In genomic region chr9:27851858-27852257, GRCh38 we compare ENCODE assay signal across 26 cellular contexts.
"Had no signal": no experiment of that assay in that cellular context is flagged by ENCODE, and none has a peak within 500 bp of the region (broad histone marks: within the 10 kb centered on the region; RNA-seq: fewer than 3 reads in every experiment).

No MANE protein-coding gene starts in this region.

- H3K27me3 ChIP-seq: Peyer's patch, SJSA1 had no signal

- H3K4me1 ChIP-seq: adrenal gland, Peyer's patch, SJSA1 had no signal

- H3K9me3 ChIP-seq: adrenal gland, Peyer's patch, SJSA1 had no signal

- H3K27ac Mint-ChIP-seq: activated CD4-positive, alpha-beta T cell treated with anti-CD3 and anti-CD28 coated beads for 36 hours; activated CD8-positive, alpha-beta T cell treated with anti-CD3 and anti-CD28 coated beads for 36 hours; activated naive CD8-positive, alpha-beta T cell treated with anti-CD3 and anti-CD28 coated beads, Interleukin-2, amount 10 ng/mL, durations not matched to agents 7 days and 5 days; activated T-cell treated with anti-CD3 and anti-CD28 coated beads, Interleukin-2, amount 50 U/mL, for 72 hours; activated T-helper 2 cell treated with anti-CD3 and anti-CD28 coated beads, Interferon-gamma antibody, Interleukin-2, Interleukin-4, amounts not matched to agents 10 μg/mL and 5 μg/mL and 100 μg/mL, durations not matched to agents 14 hours and 24 hours and 36 hours had no signal

- H3K27ac ChIP-seq: adrenal gland, Peyer's patch, RWPE1, SJSA1, WERI-Rb-1 had no signal

- H3K4me3 ChIP-seq: adrenal gland, Peyer's patch, SJSA1 had no signal

- H3K4me1 Mint-ChIP-seq: activated CD4-positive, alpha-beta T cell treated with anti-CD3 and anti-CD28 coated beads for 36 hours; activated naive CD8-positive, alpha-beta T cell treated with anti-CD3 and anti-CD28 coated beads, Interleukin-2, amount 10 ng/mL, durations not matched to agents 7 days and 5 days had no signal

- H3K36me3 ChIP-seq: adrenal gland, Peyer's patch, SJSA1, WERI-Rb-1 had no signal

- H3K4me3 Mint-ChIP-seq: activated CD4-positive, alpha-beta T cell treated with anti-CD3 and anti-CD28 coated beads for 36 hours; activated CD8-positive, alpha-beta T cell treated with anti-CD3 and anti-CD28 coated beads for 36 hours; activated naive CD8-positive, alpha-beta T cell treated with anti-CD3 and anti-CD28 coated beads, Interleukin-2, amount 10 ng/mL, durations not matched to agents 7 days and 5 days; activated T-cell treated with anti-CD3 and anti-CD28 coated beads, Interleukin-2, amount 50 U/mL, for 72 hours had no signal

- H3K36me3 Mint-ChIP-seq: activated naive CD8-positive, alpha-beta T cell treated with anti-CD3 and anti-CD28 coated beads, Interleukin-2, amount 10 ng/mL, durations not matched to agents 7 days and 5 days had no signal

- ATAC-seq: activated CD4-positive, alpha-beta T cell treated with anti-CD3 and anti-CD28 coated beads for 36 hours; activated CD8-positive, alpha-beta T cell treated with anti-CD3 and anti-CD28 coated beads for 36 hours; activated T-cell treated with anti-CD3 and anti-CD28 coated beads, Interleukin-2, amount 50 U/mL, for 72 hours had no signal

- H3K9me3 Mint-ChIP-seq: activated CD8-positive, alpha-beta T cell treated with anti-CD3 and anti-CD28 coated beads for 36 hours; activated naive CD8-positive, alpha-beta T cell treated with anti-CD3 and anti-CD28 coated beads, Interleukin-2, amount 10 ng/mL, durations not matched to agents 7 days and 5 days; activated T-cell treated with anti-CD3 and anti-CD28 coated beads, Interleukin-2, amount 50 U/mL, for 72 hours; activated T-helper 2 cell treated with anti-CD3 and anti-CD28 coated beads, Interferon-gamma antibody, Interleukin-2, Interleukin-4, amounts not matched to agents 10 μg/mL and 5 μg/mL and 100 μg/mL, durations not matched to agents 14 hours and 24 hours and 36 hours had no signal

- DNase-seq: activated CD4-positive, alpha-beta T cell treated with anti-CD3 and anti-CD28 coated beads for 36 hours; activated CD4-positive, alpha-beta T cell treated with anti-CD3 and anti-CD28 coated beads, Interleukin-2, amount 50 U/mL, for 1 hour; activated CD8-positive, alpha-beta memory T cell treated with anti-CD3 and anti-CD28 coated beads, Interleukin-2, amount 50 U/mL, for 4 hours; activated CD8-positive, alpha-beta T cell treated with anti-CD3 and anti-CD28 coated beads for 36 hours; activated naive CD4-positive, alpha-beta T cell treated with anti-CD3 and anti-CD28 coated beads, Interleukin-2, amount 50 U/mL, for 16 hours; activated naive CD8-positive, alpha-beta T cell treated with anti-CD3 and anti-CD28 coated beads, Interleukin-2, amount 10 ng/mL, durations not matched to agents 7 days and 5 days; activated T-cell treated with anti-CD3 and anti-CD28 coated beads, Interleukin-2, amount 50 U/mL, for 72 hours; adrenal gland; anterior cingulate cortex; cerebellar nuclear complex; KG1; NCI-H1092; NCI-H1417; NCI-H1930; NCI-H2171; NCI-H2227 treated with DMSO at 0.1 percent for 48 hours; NCI-H446 treated with DMSO at 0.1 percent for 48 hours; NCI-H526; NCI-H774; Peyer's patch; SHP77; T-helper 1 cell; WERI-Rb-1 had no signal
